Comparison of ENCODE assay signal across 1 cellular context in genomic region chr1:114511048-114511785, GRCh38.
TF ChIP-seq lines count a peak whose summit lies in the region.

TSS of gene TRIM33 (minus strand) at chr1:114511203. CDS start at chr1:114511076, 127 bp downstream.

TF ChIP-seq in HEK293, 187 proteins besides CTCF, POLR2A, EP300 and RAD21 (continued from another document and continues in another):
- TF ChIP-seq ZBTB10 (tag by site-specific recombination; IDR thresholded peaks at IDR 0.05) (peak; percentile 36; the same call in 1 of the 2 replicates), ZNF184 (tag by site-specific recombination; IDR thresholded peaks at IDR 0.05) (no peak), ELK4 (IDR thresholded peaks at IDR 0.05; ENCODE audit: borderline replicate concordance, low read depth, low read length) (no peak), ZNF121 (tag by site-specific recombination; IDR thresholded peaks at IDR 0.05) (0 out of 2 replicates have a peak, but pooled peaks have one; percentile 14), ZNF629 (tag by site-specific recombination; IDR thresholded peaks at IDR 0.05) (peak; percentile 77), ZNF660 (tag by site-specific recombination; IDR thresholded peaks at IDR 0.05) (peak; percentile 77), ZNF600 (tag by site-specific recombination; IDR thresholded peaks at IDR 0.05) (peak; percentile 85), ZNF639 (tag by site-specific recombination; IDR thresholded peaks at IDR 0.05) (0 out of 2 replicates have a peak, but pooled peaks have one; percentile 38), ZNF280D (tag by site-specific recombination; IDR thresholded peaks at IDR 0.05) (no peak), SP2 (tag by site-specific recombination; IDR thresholded peaks at IDR 0.05) (peak; percentile 85), ZFHX2 (tag by site-specific recombination; conservative IDR thresholded peaks at IDR 0.05) (peak; percentile 78), ZNF548 (tag by site-specific recombination; IDR thresholded peaks at IDR 0.05) (no peak), ZNF530 (tag by site-specific recombination; IDR thresholded peaks at IDR 0.05; ENCODE audit: low read depth) (no peak), ZBTB17 (tag by site-specific recombination; IDR thresholded peaks at IDR 0.05) (peak; percentile 60; the same call in 1 of the 2 replicates), ZFP69B (tag by site-specific recombination; IDR thresholded peaks at IDR 0.05) (peak; percentile 73), EGR2 (tag by site-specific recombination; IDR thresholded peaks at IDR 0.05; ENCODE audit: low read depth) (peak; percentile 49; the same call in 1 of the 2 replicates), IKZF3 (tag by site-specific recombination; IDR thresholded peaks at IDR 0.05) (no peak), SP7 (tag by site-specific recombination; IDR thresholded peaks at IDR 0.05) (peak; percentile 84), KLF1 (tag by site-specific recombination; IDR thresholded peaks at IDR 0.05) (peak; percentile 57; the same call in 1 of the 2 replicates), ZNF830 (tag by site-specific recombination; IDR thresholded peaks at IDR 0.05; ENCODE audit: low read depth) (no peak), ZNF266 (tag by site-specific recombination; IDR thresholded peaks at IDR 0.05; ENCODE audit: low read depth) (no peak), ZXDB (tag by site-specific recombination; IDR thresholded peaks at IDR 0.05) (peak; percentile 95), ZNF2 (tag by site-specific recombination; IDR thresholded peaks at IDR 0.05) (peak; percentile 85; the same call in 1 of the 2 replicates), ZIC2 (tag by site-specific recombination; IDR thresholded peaks at IDR 0.05) (peak; percentile 40; the same call in 1 of the 2 replicates), ZNF518A (tag by site-specific recombination; conservative IDR thresholded peaks at IDR 0.05; ENCODE audit: low read depth) (0 out of 2 replicates have a peak, but pooled peaks have one; percentile 23), WT1 (tag by site-specific recombination; IDR thresholded peaks at IDR 0.05) (peak; percentile 63), ZNF76 (tag by site-specific recombination; IDR thresholded peaks at IDR 0.05; ENCODE audit: borderline replicate concordance, low read depth) (peak; percentile 76), ZNF398 (tag by site-specific recombination; IDR thresholded peaks at IDR 0.05) (no peak), PBX3 (CRISPR knock-in tag; IDR thresholded peaks at IDR 0.05) (peak; percentile 84; the same call in 1 of the 2 replicates), SP3 (tag by site-specific recombination; IDR thresholded peaks at IDR 0.05) (peak; percentile 80), ZNF239 (tag by site-specific recombination; IDR thresholded peaks at IDR 0.05) (no peak), ZNF777 (tag by site-specific recombination; IDR thresholded peaks at IDR 0.05; ENCODE audit: borderline replicate concordance) (peak; percentile 48; the same call in 1 of the 2 replicates), ZNF157 (tag by site-specific recombination; IDR thresholded peaks at IDR 0.05) (no peak), ZBTB8A (tag by site-specific recombination; IDR thresholded peaks at IDR 0.05) (peak; percentile 67), ZBTB11 (tag by site-specific recombination; conservative IDR thresholded peaks at IDR 0.05; ENCODE audit: low read depth) (peak; percentile 90), BCL11B (tag by site-specific recombination; IDR thresholded peaks at IDR 0.05; ENCODE audit: low read depth) (no peak), ZNF610 (tag by site-specific recombination; IDR thresholded peaks at IDR 0.05; ENCODE audit: borderline replicate concordance) (peak; percentile 94), GLIS2 (tag by site-specific recombination; IDR thresholded peaks at IDR 0.05) (peak; percentile 64; the same call in 1 of the 2 replicates), ZNF843 (tag by site-specific recombination; IDR thresholded peaks at IDR 0.05) (0 out of 2 replicates have a peak, but pooled peaks have one; percentile 45), ZBTB7A (tag by site-specific recombination; IDR thresholded peaks at IDR 0.05; ENCODE audit: low read depth) (peak; percentile 39; the same call in 1 of the 2 replicates), ZNF677 (tag by site-specific recombination; IDR thresholded peaks at IDR 0.05) (no peak)
